ENCODE assay signal across 14 cellular contexts in the genomic region with DNA sequence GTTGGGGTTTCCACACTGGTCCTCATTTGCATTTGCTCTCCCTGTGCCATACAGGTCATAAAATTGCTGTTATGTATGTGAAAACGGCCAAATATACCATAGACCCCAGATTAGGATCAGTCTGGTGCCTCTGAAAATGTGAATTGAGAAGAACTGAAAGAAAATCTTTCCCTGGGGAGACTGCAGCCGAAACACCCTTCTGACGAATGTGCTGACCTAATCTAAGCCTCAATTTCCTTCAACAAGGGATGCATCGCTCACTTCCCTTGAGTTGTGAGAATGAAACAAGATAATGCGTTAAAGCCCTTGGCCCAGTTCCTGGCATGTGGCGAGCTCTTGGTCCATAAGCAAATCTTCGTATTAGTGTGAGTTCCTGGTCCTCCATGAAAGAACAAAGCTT. TPM values are rescaled to one million over a fixed set of nuclear protein-coding genes. Genes with fewer than 3 reads are reported as not detected.
DNase-seq lines count a peak whose midpoint lies in the region; ATAC-seq and TF ChIP-seq lines count a peak whose summit lies in the region.
"Had no signal": no experiment of that assay in that cellular context is flagged by ENCODE, and none has a peak within 500 bp of the region (broad histone marks: within the 10 kb centered on the region; RNA-seq: fewer than 3 reads in every experiment).

No MANE protein-coding gene starts in this region.

- H3K4me1 ChIP-seq in aorta (ENCODE audit: control insufficient read depth in 1 of 2, insufficient read depth in 2 of 2, low read length in 2 of 2) (no peaks in the 10 kb centered on the region), tibial nerve (peaks cover 0 to 27% (median 4%) of the 10 kb centered on the region in 4 donors)
- H3K4me1 ChIP-seq: foreskin keratinocyte had no signal

- intact Hi-C loops in CD4-positive, alpha-beta T cell (cut with DNase I, micrococcal nuclease), result no loop called here
- intact Hi-C loops in aorta (cut with DNase I), result no loop called here

- peaks cover 62% of the 10 kb centered on the region for H3K4me1 Mint-ChIP-seq in CD4-positive, alpha-beta T cell (ENCODE audit: low read depth)
- peaks cover 28% of the 10 kb centered on the region for H3K4me1 Mint-ChIP-seq in activated T-helper 17 cell treated with anti-CD3 and anti-CD28 coated beads, Interleukin-2, amount 50 U/mL, for 72 hours
- peaks cover 13 to 65% (median 43%) of the 10 kb centered on the region in 4 donors for H3K4me1 Mint-ChIP-seq in naive thymus-derived CD8-positive, alpha-beta T cell

- no peak for ATAC-seq in CD4-positive, alpha-beta T cell (ENCODE audit: poor library complexity)
- ATAC-seq in GM19463 (IDR thresholded peaks at IDR 0.05; ENCODE audit: unreplicated experiment) (peak; percentile 57), aorta (ENCODE audit: low FRiP score) (no peak), HG03135 (IDR thresholded peaks at IDR 0.05; ENCODE audit: unreplicated experiment) (no peak)
- ATAC-seq in activated T-helper 17 cell treated with anti-CD3 and anti-CD28 coated beads, Interleukin-2, amount 50 U/mL, for 72 hours (replicated peaks), result peak; percentile 65
- ATAC-seq in naive thymus-derived CD8-positive, alpha-beta T cell, result no peak
- ATAC-seq: foreskin keratinocyte, Right ventricle myocardium inferior had no signal

- H3K27ac Mint-ChIP-seq in CD4-positive, alpha-beta T cell, result peak overlapping the region; percentile 50
- peak overlapping the region; percentile 69 for H3K27ac Mint-ChIP-seq in activated T-helper 17 cell treated with anti-CD3 and anti-CD28 coated beads, Interleukin-2, amount 50 U/mL, for 72 hours
- peak overlapping the region; percentile 5 to 84 (median 62) for H3K27ac Mint-ChIP-seq in naive thymus-derived CD8-positive, alpha-beta T cell

- H3K27me3 ChIP-seq in CD4-positive, alpha-beta T cell (ENCODE audit: control insufficient read depth, insufficient read depth, low read length), result no peaks in the 10 kb centered on the region
- H3K27me3 ChIP-seq in aorta (ENCODE audit: control insufficient read depth in 1 of 2, insufficient read depth in 2 of 2, low read length in 1 of 2) (no peaks in the 10 kb centered on the region), tibial nerve (no peaks in the 10 kb centered on the region)
- H3K27me3 ChIP-seq: foreskin keratinocyte had no signal

- WGBS in aorta, 2 donors, result 78 to 84% methylated on average over 7 of the region's 7 CpGs
- WGBS in tibial nerve, 2 donors, result 71 to 75% methylated on average over 7 of the region's 7 CpGs

- POLR2A ChIA-PET in CD4-positive, alpha-beta T cell (lab: Charles Lee), result no interaction called here
- POLR2A ChIA-PET in naive thymus-derived CD8-positive, alpha-beta T cell (lab: Charles Lee), result no interaction called here

- TF ChIP-seq POLR2A in tibial nerve (IDR thresholded peaks at IDR 0.05), result no peak

- no peak overlapping the region for H3K4me3 ChIP-seq in aorta (ENCODE audit: low read length in 2 of 2)
- no peak overlapping the region for H3K4me3 ChIP-seq in tibial nerve

- no peak overlapping the region for H3K4me3 Mint-ChIP-seq in CD4-positive, alpha-beta T cell
- peak overlapping the region; percentile 50 for H3K4me3 Mint-ChIP-seq in activated T-helper 17 cell treated with anti-CD3 and anti-CD28 coated beads, Interleukin-2, amount 50 U/mL, for 72 hours
- H3K4me3 Mint-ChIP-seq in naive thymus-derived CD8-positive, alpha-beta T cell, result no peak overlapping the region

- H3K27me3 Mint-ChIP-seq in CD4-positive, alpha-beta T cell, result no peaks in the 10 kb centered on the region
- H3K27me3 Mint-ChIP-seq in activated T-helper 17 cell treated with anti-CD3 and anti-CD28 coated beads, Interleukin-2, amount 50 U/mL, for 72 hours, result no peaks in the 10 kb centered on the region
- no peaks in the 10 kb centered on the region for H3K27me3 Mint-ChIP-seq in naive thymus-derived CD8-positive, alpha-beta T cell

- H3K36me3 ChIP-seq in aorta (ENCODE audit: control insufficient read depth in 1 of 2, insufficient read depth in 2 of 2, low read length in 1 of 2), result no peaks in the 10 kb centered on the region
- no peaks in the 10 kb centered on the region for H3K36me3 ChIP-seq in tibial nerve

- H3K27ac ChIP-seq in CD4-positive, alpha-beta T cell (ENCODE audit: low read depth, low read length), result no peak overlapping the region
- H3K27ac ChIP-seq in aorta (ENCODE audit: low read depth in 1 of 2, low read length in 2 of 2) (no peak overlapping the region), tibial nerve (peak overlapping the region in 2 of 4 donors; percentile 59 to 76)
- H3K27ac ChIP-seq: foreskin keratinocyte had no signal

- TF ChIP-seq CTCF in CD4-positive, alpha-beta T cell (IDR thresholded peaks at IDR 0.05), result no peak
- no peak for TF ChIP-seq CTCF in tibial nerve (IDR thresholded peaks at IDR 0.05)

- CTCF ChIA-PET in CD4-positive, alpha-beta T cell (lab: Charles Lee), result interaction anchor here (0.9 kb wide), 1 partner anchor 16 kb away, joined by 3 read pairs; no protein-coding TSS in a partner anchor

- peaks cover 65% of the 10 kb centered on the region for H3K36me3 Mint-ChIP-seq in CD4-positive, alpha-beta T cell (ENCODE audit: low read depth)
- peaks cover 55% of the 10 kb centered on the region for H3K36me3 Mint-ChIP-seq in activated T-helper 17 cell treated with anti-CD3 and anti-CD28 coated beads, Interleukin-2, amount 50 U/mL, for 72 hours (ENCODE audit: low read depth)
- peaks cover 13 to 30% (median 26%) of the 10 kb centered on the region in 3 donors for H3K36me3 Mint-ChIP-seq in naive thymus-derived CD8-positive, alpha-beta T cell

- H3K9me3 Mint-ChIP-seq in CD4-positive, alpha-beta T cell, result peaks cover 2% of the 10 kb centered on the region
- H3K9me3 Mint-ChIP-seq in activated T-helper 17 cell treated with anti-CD3 and anti-CD28 coated beads, Interleukin-2, amount 50 U/mL, for 72 hours, result no peaks in the 10 kb centered on the region
- H3K9me3 Mint-ChIP-seq in naive thymus-derived CD8-positive, alpha-beta T cell, result peaks cover 0 to 6% (median 0%) of the 10 kb centered on the region in 9 donors

- no peak for TF ChIP-seq EP300 in tibial nerve (IDR thresholded peaks at IDR 0.05)

- no peak for DNase-seq in CD4-positive, alpha-beta T cell
- no peak for DNase-seq in naive thymus-derived CD8-positive, alpha-beta T cell
- no peak for DNase-seq in aorta
- DNase-seq in COR-L47 (lab: John Stamatoyannopoulos, UW), result no peak
- no peak for DNase-seq in tibial nerve (ENCODE audit: low spot score in 2 of 2)
- DNase-seq: foreskin keratinocyte; NCI-H187; NCI-H748 treated with DMSO at 0.1 percent for 48 hours; stimulated activated CD4-positive, alpha-beta T cell treated with anti-CD3 and anti-CD28 coated beads, Interleukin-4, amount 100 ng/mL, for 1 hour; stimulated activated naive CD4-positive, alpha-beta T cell had no signal

- no peaks in the 10 kb centered on the region for H3K9me3 ChIP-seq in CD4-positive, alpha-beta T cell (ENCODE audit: control insufficient read depth, low read length)
- H3K9me3 ChIP-seq in aorta (ENCODE audit: control insufficient read depth, low read length) (peaks cover 2% of the 10 kb centered on the region), tibial nerve (no peaks in the 10 kb centered on the region)

RNA-seq across cellular contexts. Expression of a gene that starts 49.6 kb away (rescaled TPM):
- 100 to 1,000 TPM; 155 to 157 TPM for total RNA-seq in CD4-positive, alpha-beta T cell
- total RNA-seq in activated T-helper 17 cell treated with anti-CD3 and anti-CD28 coated beads, Interleukin-2, amount 50 U/mL, for 72 hours, result 100 to 1,000 TPM; 138 to 190 TPM
- 100 to 1,000 TPM; 105 to 116 TPM for total RNA-seq in naive thymus-derived CD8-positive, alpha-beta T cell
- 100 to 1,000 TPM; 166 to 231 (median 203) TPM for polyA plus RNA-seq in naive thymus-derived CD8-positive, alpha-beta T cell
- total RNA-seq in aorta, result 100 to 1,000 TPM; 110 to 117 TPM
- 100 to 1,000 TPM; 109 to 117 TPM for polyA plus RNA-seq in aorta
- 10 to 100 TPM; 16.7 to 50.7 (median 35.7) TPM for total RNA-seq in tibial nerve

Comparison
In these comparisons a context has a peak if more than half of its experiments do, and no peak if none do; other contexts are left out.
1. ATAC-seq: peak in GM19463 (single experiment) and activated T-helper 17 cell treated with anti-CD3 and anti-CD28 coated beads, Interleukin-2, amount 50 U/mL, for 72 hours (single experiment); none in CD4-positive, alpha-beta T cell (single experiment), naive thymus-derived CD8-positive, alpha-beta T cell (0 of 2), aorta (single experiment) and HG03135 (single experiment).
2. Peak in every context shown above with its lines, with median percentiles within 50 percentile points of each other: H3K27ac Mint-ChIP-seq.